In genomic region chr7:124030964-124031363, GRCh38 we compare ENCODE assay signal across 23 cellular contexts. TPM values are rescaled to one million over a fixed set of nuclear protein-coding genes. Genes with fewer than 3 reads are reported as not detected.
"Had no signal": no experiment of that assay in that cellular context is flagged by ENCODE, and none has a peak within 500 bp of the region (broad histone marks: within the 10 kb centered on the region; RNA-seq: fewer than 3 reads in every experiment).

No MANE protein-coding gene starts in this region.

- H3K9me3 ChIP-seq: heart left ventricle, prostate gland had no signal

- H3K4me3 ChIP-seq: prostate gland, skin epidermis had no signal

- H3K36me3 ChIP-seq: heart left ventricle, prostate gland had no signal

- DNase-seq: activated CD4-positive, alpha-beta T cell treated with anti-CD3 and anti-CD28 coated beads, Interleukin-2, amount 10 ng/mL, durations not matched to agents 7 days and 5 days; activated CD4-positive, CD25-positive, alpha-beta regulatory T cell; activated CD8-positive, alpha-beta memory T cell treated with anti-CD3 and anti-CD28 coated beads, Interleukin-2, amount 50 U/mL, for 48 hours; activated gamma-delta T cell; activated T-cell treated with anti-CD3 and anti-CD28 coated beads, Interleukin-2, amount 50 U/mL, for 72 hours; amniotic stem cell; effector memory CD8-positive, alpha-beta T cell; heart left ventricle; mammary epithelial cell; naive thymus-derived CD8-positive, alpha-beta T cell; occipital lobe; right cardiac atrium; stimulated activated CD4-positive, alpha-beta T cell treated with anti-CD3 and anti-CD28 coated beads, Interleukin-15, amount 100 ng/mL, for 24 hours; stimulated activated CD4-positive, alpha-beta T cell treated with anti-CD3 and anti-CD28 coated beads, Interleukin-4, amount 100 ng/mL, for 1 hour; stimulated activated naive B cell treated with anti-CD40 and anti-IgM and Interleukin-4, amounts not matched to agents 10 μg/mL and 1 μg/mL and 100 μg/mL, for 72 hours had no signal

- H3K27ac ChIP-seq: coronary artery, epithelial cell of prostate, heart left ventricle, prostate gland, skin epidermis had no signal

- ATAC-seq: activated T-cell treated with anti-CD3 and anti-CD28 coated beads, Interleukin-2, amount 50 U/mL, for 72 hours; effector memory CD8-positive, alpha-beta T cell; heart left ventricle; naive thymus-derived CD8-positive, alpha-beta T cell; right cardiac atrium; stimulated activated naive B cell treated with anti-CD40 and anti-IgM and Interleukin-4, amounts not matched to agents 10 μg/mL and 1 μg/mL and 100 μg/mL, for 72 hours had no signal

- FAIRE-seq: frontal cortex, TTC549 had no signal

RNA-seq across cellular contexts. Expression of gene TMEM229A, which starts 1.9 kb away (rescaled TPM):
- total RNA-seq: activated CD4-positive, alpha-beta T cell treated with anti-CD3 and anti-CD28 coated beads, Interleukin-2, amount 10 ng/mL, durations not matched to agents 7 days and 5 days; activated T-cell treated with anti-CD3 and anti-CD28 coated beads, Interleukin-2, amount 50 U/mL, for 72 hours; fibroblast of lung; mammary epithelial cell; naive thymus-derived CD8-positive, alpha-beta T cell; T-helper 2 cell treated with Interferon-gamma antibody and Interleukin-4, amounts not matched to agents 100 ng/mL and 5 ng/mL, for 36 hours had no signal
- polyA plus RNA-seq: fibroblast of lung; heart left ventricle; mammary epithelial cell; naive thymus-derived CD8-positive, alpha-beta T cell had no signal
